ENCODE assay signal across 1 cellular context in genomic region chr17:76276069-76276431, GRCh38.
TF ChIP-seq lines count a peak whose summit lies in the region.

No MANE protein-coding gene starts in this region.

TF ChIP-seq in H1, 55 proteins besides CTCF, POLR2A, EP300 and RAD21:
- TF ChIP-seq MAFK (IDR thresholded peaks at IDR 0.05; ENCODE audit: low read depth, low read length), result no peak
- no peak for TF ChIP-seq CHD1 (IDR thresholded peaks at IDR 0.05; ENCODE audit: low read depth, low read length)
- TF ChIP-seq SUZ12 (IDR thresholded peaks at IDR 0.05; ENCODE audit: low read length), result no peak
- no peak for TF ChIP-seq HDAC2 (IDR thresholded peaks at IDR 0.05; ENCODE audit: borderline replicate concordance in 1 of 2, low read depth in 2 of 2, low read length in 2 of 2)
- TF ChIP-seq FOSL1 (IDR thresholded peaks at IDR 0.05; ENCODE audit: insufficient read depth, low read depth, low read length), result no peak
- no peak for TF ChIP-seq GTF2F1 (IDR thresholded peaks at IDR 0.05; ENCODE audit: borderline replicate concordance, low read depth, low read length)
